In the genomic region with DNA sequence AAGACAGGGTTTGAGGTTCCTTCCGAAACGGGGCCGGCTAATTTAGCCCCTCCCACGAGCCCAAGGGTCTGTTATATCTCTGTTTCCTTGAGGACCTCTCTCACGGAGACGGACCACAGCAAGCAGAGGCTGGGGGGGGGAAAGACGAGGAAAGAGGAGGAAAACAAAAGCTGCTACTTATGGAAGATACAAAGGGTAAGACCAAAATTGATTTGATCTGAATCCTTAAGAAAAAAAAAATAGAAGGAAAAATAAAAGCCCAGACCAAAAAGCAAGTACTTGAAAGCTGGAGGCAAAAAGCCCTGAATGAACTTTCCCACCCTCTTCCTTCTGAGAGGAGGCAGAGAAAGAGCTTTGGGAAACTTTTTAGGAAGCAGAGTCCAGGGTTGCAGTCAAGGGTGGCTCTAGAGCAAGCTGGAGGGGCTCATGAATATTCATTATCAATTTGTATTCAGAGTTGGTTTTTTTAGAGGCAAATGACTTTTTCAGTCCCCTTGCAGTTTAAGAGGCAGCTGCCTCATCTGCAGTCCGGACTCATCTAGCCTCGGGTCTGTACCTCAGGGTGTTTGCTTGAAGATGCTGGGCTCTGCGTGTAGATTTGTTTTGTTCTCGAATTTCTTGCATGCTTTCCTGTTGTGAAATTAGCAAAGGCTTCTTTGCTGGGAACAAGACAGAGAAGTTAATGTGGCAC, we compare ENCODE assay signal across 8 cellular contexts. TPM values are rescaled to one million over a fixed set of nuclear protein-coding genes. Genes with fewer than 3 reads are reported as not detected.
DNase-seq lines count a peak whose midpoint lies in the region; ATAC-seq and TF ChIP-seq lines count a peak whose summit lies in the region.

A gene with protein sequence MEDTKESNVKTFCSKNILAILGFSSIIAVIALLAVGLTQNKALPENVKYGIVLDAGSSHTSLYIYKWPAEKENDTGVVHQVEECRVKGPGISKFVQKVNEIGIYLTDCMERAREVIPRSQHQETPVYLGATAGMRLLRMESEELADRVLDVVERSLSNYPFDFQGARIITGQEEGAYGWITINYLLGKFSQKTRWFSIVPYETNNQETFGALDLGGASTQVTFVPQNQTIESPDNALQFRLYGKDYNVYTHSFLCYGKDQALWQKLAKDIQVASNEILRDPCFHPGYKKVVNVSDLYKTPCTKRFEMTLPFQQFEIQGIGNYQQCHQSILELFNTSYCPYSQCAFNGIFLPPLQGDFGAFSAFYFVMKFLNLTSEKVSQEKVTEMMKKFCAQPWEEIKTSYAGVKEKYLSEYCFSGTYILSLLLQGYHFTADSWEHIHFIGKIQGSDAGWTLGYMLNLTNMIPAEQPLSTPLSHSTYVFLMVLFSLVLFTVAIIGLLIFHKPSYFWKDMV (plus strand): TSS at position 103 of the 691 bp plus-strand sequence. CDS start 77 bp downstream, at position 180.

- no peaks in the 10 kb centered on the region for H3K4me1 ChIP-seq in ACC112 (ENCODE audit: control insufficient read depth, insufficient read depth, low read length, unreplicated experiment)

- peak; percentile 37 for ATAC-seq in GM19397 (IDR thresholded peaks at IDR 0.05; ENCODE audit: unreplicated experiment)
- peak; percentile 66 for ATAC-seq in WTC11
- no peak for ATAC-seq in HG03520 (IDR thresholded peaks at IDR 0.05; ENCODE audit: unreplicated experiment)
- no peak for ATAC-seq in HG03135 (IDR thresholded peaks at IDR 0.05; ENCODE audit: unreplicated experiment)

- no peaks in the 10 kb centered on the region for H3K36me3 Mint-ChIP-seq in WTC11
- H3K36me3 Mint-ChIP-seq in progenitor cell of endocrine pancreas (ENCODE audit: insufficient read depth): no peaks in the 10 kb centered on the region

- H3K4me3 Mint-ChIP-seq in WTC11 (peak within 1 kb of the TSS; percentile 85), progenitor cell of endocrine pancreas (ENCODE audit: low read depth) (peak within 1 kb of the TSS; percentile 51)

- peak within 1 kb of the TSS; percentile 69 for H2AFZ ChIP-seq in ACC112 (ENCODE audit: low read length, unreplicated experiment)

- H3K27ac Mint-ChIP-seq in WTC11 (peak within 1 kb of the TSS; percentile 74), progenitor cell of endocrine pancreas (no peak within 1 kb of the TSS)

- no peaks in the 10 kb centered on the region for H3K9me3 Mint-ChIP-seq in WTC11
- no peaks in the 10 kb centered on the region for H3K9me3 Mint-ChIP-seq in progenitor cell of endocrine pancreas (ENCODE audit: low read depth)

- H3K27me3 Mint-ChIP-seq in WTC11 (ENCODE audit: low read depth): peaks cover 19% of the 10 kb centered on the region
- H3K27me3 Mint-ChIP-seq in progenitor cell of endocrine pancreas: peaks cover 24% of the 10 kb centered on the region

- intact Hi-C loops in cardiac septum (cut with DNase I): loop anchor here (5.0 to 10.0 kb wide), 2 partner anchors 36 to 59 kb away; no protein-coding TSS in a partner anchor

- no peaks in the 10 kb centered on the region for H3K36me3 ChIP-seq in ACC112 (ENCODE audit: insufficient read depth, low read length)

- DNase-seq in WTC11 (ENCODE audit: low spot score): peak; percentile 17
- no peak for DNase-seq in cardiac septum (ENCODE audit: low spot score)
- DNase-seq in progenitor cell of endocrine pancreas (ENCODE audit: low spot score, unreplicated experiment): no peak
- no peak for DNase-seq in SK-N-DZ (ENCODE audit: low spot score)

- no peaks in the 10 kb centered on the region for H3K27me3 ChIP-seq in ACC112 (ENCODE audit: insufficient read depth, low read length)

- H3K4me1 Mint-ChIP-seq in WTC11: peaks cover 21% of the 10 kb centered on the region
- peaks cover 6% of the 10 kb centered on the region for H3K4me1 Mint-ChIP-seq in progenitor cell of endocrine pancreas (ENCODE audit: low read depth)

- TF ChIP-seq CTCF in WTC11 (IDR thresholded peaks at IDR 0.05) (no peak), progenitor cell of endocrine pancreas (IDR thresholded peaks at IDR 0.05; ENCODE audit: unreplicated experiment) (no peak)

- no peak within 1 kb of the TSS for H3K27ac ChIP-seq in ACC112 (ENCODE audit: low read depth, low read length)

- POLR2A ChIA-PET in WTC11 (lab: Charles Lee): interaction anchor here (0.7 to 0.9 kb wide), 2 partner anchors 62 to 152 kb away, joined by 3 to 4 read pairs; a partner anchor contains a TSS

- no peaks in the 10 kb centered on the region for H3K79me2 ChIP-seq in ACC112 (ENCODE audit: control insufficient read depth, insufficient read depth, low read length, unreplicated experiment)

- H3K4me3 ChIP-seq in ACC112 (ENCODE audit: low read depth, low read length): peak within 1 kb of the TSS; percentile 55

- CTCF ChIA-PET in WTC11 (lab: Charles Lee): interaction anchor here (0.9 to 2.6 kb wide), 6 partner anchors 16 to 261 kb away, joined by 3 to 32 read pairs (median 4); a partner anchor contains a TSS

TF ChIP-seq in WTC11, 78 proteins besides CTCF, POLR2A, EP300 and RAD21 (continues in another document):
- TF ChIP-seq, protein P1, sequence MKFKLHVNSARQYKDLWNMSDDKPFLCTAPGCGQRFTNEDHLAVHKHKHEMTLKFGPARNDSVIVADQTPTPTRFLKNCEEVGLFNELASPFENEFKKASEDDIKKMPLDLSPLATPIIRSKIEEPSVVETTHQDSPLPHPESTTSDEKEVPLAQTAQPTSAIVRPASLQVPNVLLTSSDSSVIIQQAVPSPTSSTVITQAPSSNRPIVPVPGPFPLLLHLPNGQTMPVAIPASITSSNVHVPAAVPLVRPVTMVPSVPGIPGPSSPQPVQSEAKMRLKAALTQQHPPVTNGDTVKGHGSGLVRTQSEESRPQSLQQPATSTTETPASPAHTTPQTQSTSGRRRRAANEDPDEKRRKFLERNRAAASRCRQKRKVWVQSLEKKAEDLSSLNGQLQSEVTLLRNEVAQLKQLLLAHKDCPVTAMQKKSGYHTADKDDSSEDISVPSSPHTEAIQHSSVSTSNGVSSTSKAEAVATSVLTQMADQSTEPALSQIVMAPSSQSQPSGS (CRISPR knock-in tag; IDR thresholded peaks at IDR 0.05; ENCODE audit: borderline replicate concordance, low read depth): no peak
- TF ChIP-seq, protein P2, sequence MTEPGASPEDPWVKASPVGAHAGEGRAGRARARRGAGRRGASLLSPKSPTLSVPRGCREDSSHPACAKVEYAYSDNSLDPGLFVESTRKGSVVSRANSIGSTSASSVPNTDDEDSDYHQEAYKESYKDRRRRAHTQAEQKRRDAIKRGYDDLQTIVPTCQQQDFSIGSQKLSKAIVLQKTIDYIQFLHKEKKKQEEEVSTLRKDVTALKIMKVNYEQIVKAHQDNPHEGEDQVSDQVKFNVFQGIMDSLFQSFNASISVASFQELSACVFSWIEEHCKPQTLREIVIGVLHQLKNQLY (CRISPR knock-in tag; IDR thresholded peaks at IDR 0.05): no peak
- TF ChIP-seq, protein P3, sequence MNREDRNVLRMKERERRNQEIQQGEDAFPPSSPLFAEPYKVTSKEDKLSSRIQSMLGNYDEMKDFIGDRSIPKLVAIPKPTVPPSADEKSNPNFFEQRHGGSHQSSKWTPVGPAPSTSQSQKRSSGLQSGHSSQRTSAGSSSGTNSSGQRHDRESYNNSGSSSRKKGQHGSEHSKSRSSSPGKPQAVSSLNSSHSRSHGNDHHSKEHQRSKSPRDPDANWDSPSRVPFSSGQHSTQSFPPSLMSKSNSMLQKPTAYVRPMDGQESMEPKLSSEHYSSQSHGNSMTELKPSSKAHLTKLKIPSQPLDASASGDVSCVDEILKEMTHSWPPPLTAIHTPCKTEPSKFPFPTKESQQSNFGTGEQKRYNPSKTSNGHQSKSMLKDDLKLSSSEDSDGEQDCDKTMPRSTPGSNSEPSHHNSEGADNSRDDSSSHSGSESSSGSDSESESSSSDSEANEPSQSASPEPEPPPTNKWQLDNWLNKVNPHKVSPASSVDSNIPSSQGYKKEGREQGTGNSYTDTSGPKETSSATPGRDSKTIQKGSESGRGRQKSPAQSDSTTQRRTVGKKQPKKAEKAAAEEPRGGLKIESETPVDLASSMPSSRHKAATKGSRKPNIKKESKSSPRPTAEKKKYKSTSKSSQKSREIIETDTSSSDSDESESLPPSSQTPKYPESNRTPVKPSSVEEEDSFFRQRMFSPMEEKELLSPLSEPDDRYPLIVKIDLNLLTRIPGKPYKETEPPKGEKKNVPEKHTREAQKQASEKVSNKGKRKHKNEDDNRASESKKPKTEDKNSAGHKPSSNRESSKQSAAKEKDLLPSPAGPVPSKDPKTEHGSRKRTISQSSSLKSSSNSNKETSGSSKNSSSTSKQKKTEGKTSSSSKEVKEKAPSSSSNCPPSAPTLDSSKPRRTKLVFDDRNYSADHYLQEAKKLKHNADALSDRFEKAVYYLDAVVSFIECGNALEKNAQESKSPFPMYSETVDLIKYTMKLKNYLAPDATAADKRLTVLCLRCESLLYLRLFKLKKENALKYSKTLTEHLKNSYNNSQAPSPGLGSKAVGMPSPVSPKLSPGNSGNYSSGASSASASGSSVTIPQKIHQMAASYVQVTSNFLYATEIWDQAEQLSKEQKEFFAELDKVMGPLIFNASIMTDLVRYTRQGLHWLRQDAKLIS (CRISPR knock-in tag; IDR thresholded peaks at IDR 0.05; ENCODE audit: borderline replicate concordance): no peak
- no peak for TF ChIP-seq OVOL2 (CRISPR knock-in tag; IDR thresholded peaks at IDR 0.05; ENCODE audit: borderline replicate concordance)
- TF ChIP-seq, protein P4, sequence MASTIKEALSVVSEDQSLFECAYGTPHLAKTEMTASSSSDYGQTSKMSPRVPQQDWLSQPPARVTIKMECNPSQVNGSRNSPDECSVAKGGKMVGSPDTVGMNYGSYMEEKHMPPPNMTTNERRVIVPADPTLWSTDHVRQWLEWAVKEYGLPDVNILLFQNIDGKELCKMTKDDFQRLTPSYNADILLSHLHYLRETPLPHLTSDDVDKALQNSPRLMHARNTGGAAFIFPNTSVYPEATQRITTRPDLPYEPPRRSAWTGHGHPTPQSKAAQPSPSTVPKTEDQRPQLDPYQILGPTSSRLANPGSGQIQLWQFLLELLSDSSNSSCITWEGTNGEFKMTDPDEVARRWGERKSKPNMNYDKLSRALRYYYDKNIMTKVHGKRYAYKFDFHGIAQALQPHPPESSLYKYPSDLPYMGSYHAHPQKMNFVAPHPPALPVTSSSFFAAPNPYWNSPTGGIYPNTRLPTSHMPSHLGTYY (CRISPR knock-in tag; IDR thresholded peaks at IDR 0.05): no peak
- TF ChIP-seq TCF7 (CRISPR knock-in tag; IDR thresholded peaks at IDR 0.05; ENCODE audit: low read depth): no peak
- no peak for TF ChIP-seq RORB (CRISPR knock-in tag; IDR thresholded peaks at IDR 0.05)
- TF ChIP-seq ZNF396 (CRISPR knock-in tag; IDR thresholded peaks at IDR 0.05; ENCODE audit: borderline replicate concordance): no peak

RNA-seq across cellular contexts. Expression of the gene that starts here (rescaled TPM):
- total RNA-seq in WTC11 (2021): 1.9 to 2.8 TPM (median 2.3 TPM) in 3 replicates
- 14.7 TPM for total RNA-seq in cardiac septum
- total RNA-seq in progenitor cell of endocrine pancreas: 0.29 TPM in 1 of 2 replicates, not detected in the other
- 0.21 and 0.25 TPM in 2 replicates for polyA plus RNA-seq in SK-N-DZ (2014; cell fraction: cytosol; rRNA removed)
- polyA plus RNA-seq in SK-N-DZ (2014; cell fraction: nucleus; rRNA removed): 0.05 and 0.06 TPM in 2 replicates

Comparison
In these comparisons a context has a peak if more than half of its experiments do, and no peak if none do; other contexts are left out.
1. ATAC-seq: peak in GM19397 (single experiment) and WTC11 (single experiment); none in HG03520 (single experiment) and HG03135 (single experiment).